ENCODE assay signal across 9 cellular contexts in genomic region chr14:93186461-93186860, GRCh38. TPM values are rescaled to one million over a fixed set of nuclear protein-coding genes. Genes with fewer than 3 reads are reported as not detected.
A peak's percentile ranks its signal among the peaks of the same experiment; 100 is the strongest.
DNase-seq lines count a peak whose midpoint lies in the region; ATAC-seq and TF ChIP-seq lines count a peak whose summit lies in the region.
"Had no signal": no experiment of that assay in that cellular context is flagged by ENCODE, and none has a peak within 500 bp of the region (broad histone marks: within the 10 kb centered on the region; RNA-seq: fewer than 3 reads in every experiment).

No MANE protein-coding gene starts in this region.

- no peak overlapping the region for H3K27ac Mint-ChIP-seq in activated naive CD4-positive, alpha-beta T cell treated with anti-CD3 and anti-CD28 coated beads, Interleukin-2, amount 10 ng/mL, durations not matched to agents 7 days and 5 days

- ATAC-seq in HG03565 (IDR thresholded peaks at IDR 0.05; ENCODE audit: unreplicated experiment) = no peak

- H3K27ac ChIP-seq in SK-N-MC (peak overlapping the region; percentile 7), stomach (peak overlapping the region in 3 of 5 donors; percentile 92 to 98 (median 97))

- H3K9ac ChIP-seq in SK-N-MC (ENCODE audit: insufficient read length) = no peak overlapping the region

- peaks cover 38% of the 10 kb centered on the region for H3K4me1 Mint-ChIP-seq in activated naive CD4-positive, alpha-beta T cell treated with anti-CD3 and anti-CD28 coated beads, Interleukin-2, amount 10 ng/mL, durations not matched to agents 7 days and 5 days

- H3K27me3 ChIP-seq in stomach = no peaks in the 10 kb centered on the region

- H3K9me3 ChIP-seq in SK-N-MC (ENCODE audit: low read depth, low read length) (no peaks in the 10 kb centered on the region), stomach (no peaks in the 10 kb centered on the region)

- intact Hi-C loops in stomach (cut with DNase I; ENCODE audit: low total_unique reads) = no loop called here

- H3K36me3 Mint-ChIP-seq in activated naive CD4-positive, alpha-beta T cell treated with anti-CD3 and anti-CD28 coated beads, Interleukin-2, amount 10 ng/mL, durations not matched to agents 7 days and 5 days = peaks cover 30% of the 10 kb centered on the region

- no peaks in the 10 kb centered on the region for H3K27me3 Mint-ChIP-seq in activated naive CD4-positive, alpha-beta T cell treated with anti-CD3 and anti-CD28 coated beads, Interleukin-2, amount 10 ng/mL, durations not matched to agents 7 days and 5 days

- H3K4me1 ChIP-seq in stomach = peaks cover 24 to 42% (median 34%) of the 10 kb centered on the region in 4 donors

- no peaks in the 10 kb centered on the region for H3K9me3 Mint-ChIP-seq in activated naive CD4-positive, alpha-beta T cell treated with anti-CD3 and anti-CD28 coated beads, Interleukin-2, amount 10 ng/mL, durations not matched to agents 7 days and 5 days

- no peak for TF ChIP-seq CTCF in stomach (IDR thresholded peaks at IDR 0.05)

- H3K4me3 Mint-ChIP-seq in activated naive CD4-positive, alpha-beta T cell treated with anti-CD3 and anti-CD28 coated beads, Interleukin-2, amount 10 ng/mL, durations not matched to agents 7 days and 5 days = peak overlapping the region; percentile 49

- no peak for DNase-seq in activated naive CD4-positive, alpha-beta T cell treated with anti-CD3 and anti-CD28 coated beads, Interleukin-2, amount 10 ng/mL, durations not matched to agents 7 days and 5 days
- no peak for DNase-seq in activated naive CD4-positive, alpha-beta T cell treated with anti-CD3 and anti-CD28 coated beads, Interleukin-2, amount 50 U/mL, for 16 hours
- no peak for DNase-seq in SK-N-MC (ENCODE audit: low read depth, low spot score)
- DNase-seq in erythroblast (lab: John Stamatoyannopoulos, UW) = peak; percentile 16 to 25
- DNase-seq in stomach = no peak
- no peak for DNase-seq in C1 segment of cervical spinal cord (lab: John Stamatoyannopoulos, UW)
- no peak for DNase-seq in OCI-M2 (lab: John Stamatoyannopoulos, UW; ENCODE audit: unreplicated experiment)
- DNase-seq: NCI-H187 treated with DMSO at 0.1 percent for 48 hours had no signal

- CTCF ChIA-PET in activated naive CD4-positive, alpha-beta T cell treated with anti-CD3 and anti-CD28 coated beads, Interleukin-2, amount 10 ng/mL, durations not matched to agents 7 days and 5 days (lab: Charles Lee) = interaction anchor here (3.8 kb wide), 1 partner anchor 73 kb away, joined by 14 read pairs; no protein-coding TSS in a partner anchor

- WGBS in stomach, 5 donors = 65 to 75% (median 73%) methylated on average over 6 of the region's 6 CpGs

- no peak for TF ChIP-seq POLR2A in erythroblast (IDR thresholded peaks at IDR 0.05; ENCODE audit: low read length)
- TF ChIP-seq POLR2A in stomach (IDR thresholded peaks at IDR 0.05) = no peak

- H3K36me3 ChIP-seq in SK-N-MC (ENCODE audit: insufficient read depth, low read length) (peaks cover 33% of the 10 kb centered on the region), stomach (peaks cover 0 to 40% (median 36%) of the 10 kb centered on the region in 4 donors)

- H3K4me3 ChIP-seq in SK-N-MC = 0 out of 2 replicates have a peak overlapping the region, but pooled peaks have one; percentile 17
- no peak overlapping the region for H3K4me3 ChIP-seq in stomach

- no peak for TF ChIP-seq EP300 in stomach (IDR thresholded peaks at IDR 0.05)

RNA-seq across cellular contexts. Expression of gene LYSET, which starts 1.3 kb away (rescaled TPM):
- 10 to 100 TPM in 1 of 5 donors, 1 to 10 TPM in 2, under 1 TPM in 2; 0.87 to 11.6 (median 2.9) TPM for total RNA-seq in stomach
- polyA plus RNA-seq in stomach = 10 to 100 TPM; 19.3 to 23.8 (median 21.6) TPM

RNA-seq across cellular contexts. Expression of gene MOAP1, which starts 1.8 kb away (rescaled TPM):
- 10 to 100 TPM in 2 of 5 donors, 1 to 10 TPM in 2, under 1 TPM in 1; 0.87 to 44.1 (median 9.4) TPM for total RNA-seq in stomach
- polyA plus RNA-seq in stomach = 10 to 100 TPM; 18.3 to 26.0 (median 20.1) TPM

RNA-seq across cellular contexts. Expression of gene GON7, which starts 20.4 kb away (rescaled TPM):
- 10 to 100 TPM in 2 of 5 donors, 1 to 10 TPM in 3; 2.9 to 17.8 (median 4.9) TPM for total RNA-seq in stomach
- polyA plus RNA-seq in stomach = 10 to 100 TPM; 17.6 to 36.0 (median 25.9) TPM

RNA-seq across cellular contexts. Expression of gene UBR7, which starts 20.6 kb away (rescaled TPM):
- total RNA-seq in stomach = 100 to 1,000 TPM in 1 of 5 donors, 10 to 100 TPM in 3, 1 to 10 TPM in 1; 8.8 to 124 (median 31.0) TPM
- 10 to 100 TPM; 11.9 to 16.5 (median 15.6) TPM for polyA plus RNA-seq in stomach

Comparison
In these comparisons a context has a peak if more than half of its experiments do, and no peak if none do; other contexts are left out.
1. DNase-seq: peak in erythroblast (2 of 2); none in activated naive CD4-positive, alpha-beta T cell treated with anti-CD3 and anti-CD28 coated beads, Interleukin-2, amount 10 ng/mL, durations not matched to agents 7 days and 5 days (single experiment), activated naive CD4-positive, alpha-beta T cell treated with anti-CD3 and anti-CD28 coated beads, Interleukin-2, amount 50 U/mL, for 16 hours (single experiment), SK-N-MC (single experiment), stomach (single experiment), C1 segment of cervical spinal cord (0 of 14) and OCI-M2 (single experiment).